ENCODE assay signal across 8 cellular contexts in genomic region chr14:69013943-69014782, GRCh38. TPM values are rescaled to one million over a fixed set of nuclear protein-coding genes. Genes with fewer than 3 reads are reported as not detected.
DNase-seq lines count a peak whose midpoint lies in the region; ATAC-seq and TF ChIP-seq lines count a peak whose summit lies in the region.

No MANE protein-coding gene starts in this region.

- intact Hi-C loops in left ventricle myocardium inferior (cut with micrococcal nuclease) (no loop called here), aorta (cut with DNase I) (no loop called here)

- H3K9me3 ChIP-seq in left ventricle myocardium inferior (replicated peaks) = peaks cover 4% of the 10 kb centered on the region
- H3K9me3 ChIP-seq in aorta (ENCODE audit: control insufficient read depth, low read length) = no peaks in the 10 kb centered on the region

- H3K4me1 ChIP-seq in left ventricle myocardium inferior (no peaks in the 10 kb centered on the region), aorta (ENCODE audit: control insufficient read depth in 1 of 2, insufficient read depth in 2 of 2, low read length in 2 of 2) (no peaks in the 10 kb centered on the region)

- no peak overlapping the region for H3K27ac ChIP-seq in left ventricle myocardium inferior (replicated peaks)
- no peak overlapping the region for H3K27ac ChIP-seq in aorta (ENCODE audit: low read depth in 1 of 2, low read length in 2 of 2)

- DNase-seq in activated effector memory CD4-positive, alpha-beta T cell treated with anti-CD3 and anti-CD28 coated beads, Interleukin-2, amount 50 U/mL, for 16 hours = peak; percentile 43
- no peak for DNase-seq in activated effector memory CD4-positive, alpha-beta T cell treated with Interleukin-2 at 50 U/mL for 16 hours
- DNase-seq in SK-MEL-5 (ENCODE audit: low read depth, low spot score) (peak; percentile 7), left ventricle myocardium inferior (peak; percentile 62), aorta (peak in 1 of 2 donors; percentile 85), NCI-H748 (lab: John Stamatoyannopoulos, UW; ENCODE audit: unreplicated experiment) (no peak), GM19238 (ENCODE audit: insufficient read length, low spot score) (no peak)

- H3K27me3 ChIP-seq in left ventricle myocardium inferior (ENCODE audit: low read depth) = no peaks in the 10 kb centered on the region
- H3K27me3 ChIP-seq in aorta (ENCODE audit: control insufficient read depth in 1 of 2, insufficient read depth in 2 of 2, low read length in 1 of 2) = no peaks in the 10 kb centered on the region

- H3K36me3 ChIP-seq in left ventricle myocardium inferior = no peaks in the 10 kb centered on the region
- H3K36me3 ChIP-seq in aorta (ENCODE audit: control insufficient read depth in 1 of 2, insufficient read depth in 2 of 2, low read length in 1 of 2) = no peaks in the 10 kb centered on the region

- ATAC-seq in aorta (ENCODE audit: low FRiP score) (peak; percentile 62), HG03520 (IDR thresholded peaks at IDR 0.05; ENCODE audit: unreplicated experiment) (no peak)

- TF ChIP-seq CTCF in left ventricle myocardium inferior (IDR thresholded peaks at IDR 0.05; ENCODE audit: borderline replicate concordance) = no peak

- in situ Hi-C loops in SK-MEL-5 (cut with HindIII; ENCODE audit: low pct_unique_long_range_greater_than_20kb, low sequenced_read_pairs) = no loop called here

- no peak overlapping the region for H3K4me3 ChIP-seq in left ventricle myocardium inferior
- no peak overlapping the region for H3K4me3 ChIP-seq in aorta (ENCODE audit: low read length in 2 of 2)

- 88 to 89% methylated on average over 12 of the region's 12 CpGs for WGBS in aorta, 2 donors

RNA-seq across cellular contexts. Expression of gene ACTN1, which starts 35.1 kb away (rescaled TPM):
- 34.2 and 45.9 TPM in 2 replicates for total RNA-seq in SK-MEL-5 (2014; rRNA removed; shearing (Covaris generic))
- polyA plus RNA-seq in SK-MEL-5 (2015; cell fraction: cytosol; rRNA removed) = 89.8 and 122 TPM in 2 replicates
- 68.5 and 83.5 TPM in 2 replicates for polyA plus RNA-seq in SK-MEL-5 (2015; cell fraction: nucleus; rRNA removed)
- total RNA-seq in left ventricle myocardium inferior (75.4 TPM), aorta (1,000 to 10,000 TPM in 1 of 2 donors, 100 to 1,000 TPM in 1; 883 to 1,590 TPM)
- 100 to 1,000 TPM in 1 of 2 donors, 10 to 100 TPM in 1; 82.0 to 378 TPM for polyA plus RNA-seq in aorta

Comparison
In these comparisons a context has a peak if more than half of its experiments do, and no peak if none do; other contexts are left out.
1. DNase-seq: peak in activated effector memory CD4-positive, alpha-beta T cell treated with anti-CD3 and anti-CD28 coated beads, Interleukin-2, amount 50 U/mL, for 16 hours (single experiment), SK-MEL-5 (single experiment) and left ventricle myocardium inferior (single experiment); none in activated effector memory CD4-positive, alpha-beta T cell treated with Interleukin-2 at 50 U/mL for 16 hours (single experiment), NCI-H748 (single experiment) and GM19238 (single experiment).
2. RNA of gene ACTN1, which starts 35.1 kb away (total RNA-seq): 883 to 1,590 TPM in aorta; 75.4 TPM in left ventricle myocardium inferior (single experiment) and 34.2 to 45.9 TPM in SK-MEL-5; every median in the first group is over 10 times any median in the second.